In genomic region chr2:173090973-173091660, GRCh38 we compare ENCODE assay signal across 1 cellular context.
A peak's percentile ranks its signal among the peaks of the same experiment; 100 is the strongest.
TF ChIP-seq lines count a peak whose summit lies in the region.

No MANE protein-coding gene starts in this region.

TF ChIP-seq in K562, 482 proteins besides CTCF, POLR2A, EP300 and RAD21 (continued from another document and continues in another):
- peak; percentile 45; the same call in 1 of the 2 replicates for TF ChIP-seq MGA (IDR thresholded peaks at IDR 0.05)
- TF ChIP-seq JUN (IDR thresholded peaks at IDR 0.05; ENCODE audit: borderline replicate concordance, low read depth, low read length) = 0 out of 2 replicates have a peak, but pooled peaks have one; percentile 29
- TF ChIP-seq JUN (CRISPR knock-in tag; IDR thresholded peaks at IDR 0.05; ENCODE audit: borderline replicate concordance) = no peak
- no peak for TF ChIP-seq ZBTB5 (IDR thresholded peaks at IDR 0.05)
- no peak for TF ChIP-seq POLR3G (IDR thresholded peaks at IDR 0.05; ENCODE audit: extremely low read depth, insufficient read length, insufficient replicate concordance)
- no peak for TF ChIP-seq KAT7 (CRISPR knock-in tag; IDR thresholded peaks at IDR 0.05; ENCODE audit: borderline replicate concordance)
- TF ChIP-seq ZNF766 (CRISPR knock-in tag; conservative IDR thresholded peaks at IDR 0.05) = peak; percentile 71; the same call in 1 of the 2 replicates
- TF ChIP-seq RCOR1 (IDR thresholded peaks at IDR 0.05; ENCODE audit: borderline replicate concordance in 1 of 2, low read depth in 2 of 2, low read length in 2 of 2) = peak in 1 of 2 experiments; percentile 4; a peak in 1 of 4 replicates
- no peak for TF ChIP-seq SRSF3 (IDR thresholded peaks at IDR 0.05; ENCODE audit: insufficient read depth, low read length)
- TF ChIP-seq ZBTB34 (CRISPR knock-in tag; IDR thresholded peaks at IDR 0.05) = no peak
- no peak for TF ChIP-seq MIER1 (IDR thresholded peaks at IDR 0.05; ENCODE audit: low read depth)
- TF ChIP-seq RBM39 (optimal IDR thresholded peaks at IDR 0.05; ENCODE audit: low read depth, low read length) = no peak
- no peak for TF ChIP-seq ERF (CRISPR knock-in tag; IDR thresholded peaks at IDR 0.05)
- 0 out of 4 replicates have a peak, but pooled peaks of 1 of the 2 experiments have one; percentile 33 for TF ChIP-seq UBTF (IDR thresholded peaks at IDR 0.05; ENCODE audit: borderline replicate concordance in 1 of 2, low read depth in 2 of 2, low read length in 2 of 2)
- TF ChIP-seq PCBP2 (IDR thresholded peaks at IDR 0.05; ENCODE audit: low read depth, low read length, poor library complexity, severe bottlenecking) = no peak
- 0 out of 2 replicates have a peak, but pooled peaks have one; percentile 4 for TF ChIP-seq PML (IDR thresholded peaks at IDR 0.05; ENCODE audit: low read length)
- TF ChIP-seq CBFA2T3 (IDR thresholded peaks at IDR 0.05) = peak; percentile 48; the same call in 1 of the 2 replicates
- TF ChIP-seq U2AF2 (optimal IDR thresholded peaks at IDR 0.05; ENCODE audit: low read depth, low read length) = no peak
- no peak for TF ChIP-seq ASH1L (IDR thresholded peaks at IDR 0.05; ENCODE audit: borderline replicate concordance, low read depth, partially characterized antibody)
- no peak for TF ChIP-seq ZBTB26 (CRISPR knock-in tag; IDR thresholded peaks at IDR 0.05)
- no peak for TF ChIP-seq HBP1 (CRISPR knock-in tag; IDR thresholded peaks at IDR 0.05)
- TF ChIP-seq MITF (IDR thresholded peaks at IDR 0.05) = no peak
- TF ChIP-seq LCOR (CRISPR knock-in tag; IDR thresholded peaks at IDR 0.05) = no peak
- 0 out of 2 replicates have a peak, but pooled peaks have one; percentile 26 for TF ChIP-seq HCFC1 (IDR thresholded peaks at IDR 0.05; ENCODE audit: low read depth, low read length)
- no peak for TF ChIP-seq PREB (CRISPR knock-in tag; IDR thresholded peaks at IDR 0.05)
- no peak for TF ChIP-seq SMARCB1 (IDR thresholded peaks at IDR 0.05; ENCODE audit: insufficient read length, low read depth)
- peak; percentile 75 for TF ChIP-seq ZNF764 (CRISPR knock-in tag; IDR thresholded peaks at IDR 0.05; ENCODE audit: low read depth)
- TF ChIP-seq THAP7 (CRISPR knock-in tag; IDR thresholded peaks at IDR 0.05) = no peak
- no peak for TF ChIP-seq ZNF586 (CRISPR knock-in tag; conservative IDR thresholded peaks at IDR 0.05)
- no peak for TF ChIP-seq ZNF696 (CRISPR knock-in tag; conservative IDR thresholded peaks at IDR 0.05)
- no peak for TF ChIP-seq NCOA6 (IDR thresholded peaks at IDR 0.05)
- TF ChIP-seq BDP1 (IDR thresholded peaks at IDR 0.05; ENCODE audit: insufficient read depth, insufficient read length) = no peak
- no peak for TF ChIP-seq NR2F6 (CRISPR knock-in tag; IDR thresholded peaks at IDR 0.05)
- TF ChIP-seq NRF1 (conservative IDR thresholded peaks at IDR 0.05 in 1 of 2, IDR thresholded peaks at IDR 0.05 in 1 of 2) = no peak
